13 cellular contexts compared by ENCODE assay signal in the genomic region with DNA sequence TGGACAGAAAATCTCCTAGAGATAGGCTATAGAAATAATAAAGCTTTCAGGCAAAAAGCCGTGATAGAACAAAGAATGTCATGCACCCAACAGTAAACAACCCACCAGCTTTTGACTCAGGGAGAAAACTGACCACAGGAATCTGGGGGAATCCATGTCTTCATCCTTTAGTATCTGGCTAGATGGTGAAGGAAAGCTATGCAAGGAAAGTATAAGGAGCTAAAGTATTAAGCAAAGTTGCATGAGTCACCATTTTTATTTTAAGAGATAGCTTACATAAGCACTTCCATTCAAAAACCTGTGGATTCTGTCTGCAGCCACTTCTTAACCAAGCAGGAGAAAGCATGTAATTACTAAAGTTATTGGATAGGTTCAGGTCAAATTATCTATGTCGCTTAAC.
DNase-seq lines count a peak whose midpoint lies in the region; FAIRE-seq and TF ChIP-seq lines count a peak whose summit lies in the region.
"Had no signal": no experiment of that assay in that cellular context is flagged by ENCODE, and none has a peak within 500 bp of the region (broad histone marks: within the 10 kb centered on the region; RNA-seq: fewer than 3 reads in every experiment).

No MANE protein-coding gene starts in this region.

- no peak overlapping the region for H4K5ac ChIP-seq in H9 (ENCODE audit: insufficient read length, low read depth, low read length)

- H3K9me3 ChIP-seq in AG04450 (ENCODE audit: control insufficient read depth, insufficient read depth, low read length) (no peaks in the 10 kb centered on the region), MG63 (no peaks in the 10 kb centered on the region), H9 (ENCODE audit: control insufficient read depth, low read depth, low read length) (no peaks in the 10 kb centered on the region)
- H3K9me3 ChIP-seq: mucosa of descending colon had no signal

- H2AFZ ChIP-seq in H9 (ENCODE audit: low read length) = no peak overlapping the region

- DNase-seq in AG04450 (ENCODE audit: low read depth, low spot score) (peak; percentile 30), MG63 (peak; percentile 40), brain microvascular endothelial cell (peak; percentile 47), kidney epithelial cell (ENCODE audit: low read depth) (peak; percentile 44), H54 (ENCODE audit: insufficient read length, low spot score) (no peak), HUDEP-2 (lab: John Stamatoyannopoulos, UW; ENCODE audit: unreplicated experiment in 76 of 76) (no peak), GM10248 (ENCODE audit: extremely low spot score) (no peak), H9 (no peak)
- DNase-seq: activated CD4-positive, alpha-beta T cell treated with anti-CD3 and anti-CD28 coated beads, Interleukin-2, amount 10 ng/mL, durations not matched to agents 24 days and 14 days; activated T-cell treated with anti-CD3 and anti-CD28 coated beads, Interleukin-2, amount 50 U/mL, for 48 hours; mucosa of descending colon; stimulated activated CD4-positive, alpha-beta T cell treated with anti-CD3 and anti-CD28 coated beads, Interleukin-15, amount 100 ng/mL, for 24 hours had no signal

- no peak for FAIRE-seq in H54 (lab: Jason Lieb, UNC)

- H2BK20ac ChIP-seq in H9 (ENCODE audit: low read depth, low read length, poor library complexity, severe bottlenecking) = no peak overlapping the region

- H3K36me3 Mint-ChIP-seq in H9 (ENCODE audit: insufficient read depth in 1 of 3, low read depth in 3 of 3) = no peaks in the 10 kb centered on the region

- H3K56ac ChIP-seq in H9 (ENCODE audit: insufficient read length, low read depth, low read length) = no peak overlapping the region

- no peak overlapping the region for H3K18ac ChIP-seq in H9 (ENCODE audit: insufficient read length, low read depth, low read length)

- H3K36me3 ChIP-seq in MG63 (no peaks in the 10 kb centered on the region), brain microvascular endothelial cell (replicated peaks) (no peaks in the 10 kb centered on the region), kidney epithelial cell (ENCODE audit: control insufficient read depth, insufficient read depth, low read length) (no peaks in the 10 kb centered on the region)

- no peak overlapping the region for H2BK120ac ChIP-seq in H9 (ENCODE audit: low read depth, low read length, poor library complexity, severe bottlenecking)

- in situ Hi-C loops in brain microvascular endothelial cell (cut with HindIII; ENCODE audit: low pct_ligation_motif_present, low sequenced_read_pairs) = no loop called here

- H2AK5ac ChIP-seq in H9 (ENCODE audit: insufficient read length, low read length) = no peak overlapping the region

- H2BK5ac ChIP-seq in H9 (ENCODE audit: insufficient read length, low read length) = no peak overlapping the region

- no peak overlapping the region for H4K91ac ChIP-seq in H9 (ENCODE audit: insufficient read length, low read depth, low read length)

- peaks cover 2% of the 10 kb centered on the region; the same call in 1 of the 2 replicates for H3K27me3 Mint-ChIP-seq in H9 (ENCODE audit: low read depth)
- H3K27me3 Mint-ChIP-seq: activated CD4-positive, alpha-beta T cell treated with anti-CD3 and anti-CD28 coated beads, Interleukin-2, amount 10 ng/mL, durations not matched to agents 24 days and 14 days had no signal

- no peak overlapping the region for H3K27ac Mint-ChIP-seq in H9
- H3K27ac Mint-ChIP-seq: activated CD4-positive, alpha-beta T cell treated with anti-CD3 and anti-CD28 coated beads, Interleukin-2, amount 10 ng/mL, durations not matched to agents 24 days and 14 days; T-helper 1 cell treated with Interleukin-12 subunit alpha and Interleukin-12 subunit beta and Interleukin-4 antibody, amounts not matched to agents 30 μg/mL and 1 μg/mL, for 36 hours had no signal

- POLR2A ChIA-PET in AG04450 (lab: Yijun Ruan, JAX) (no interaction called here), GM10248 (lab: Yijun Ruan, JAX) (no interaction called here)

- H3K4me3 ChIP-seq in AG04450 (ENCODE audit: low read depth, low read length) (no peak overlapping the region), MG63 (no peak overlapping the region), brain microvascular endothelial cell (ENCODE audit: low read depth, low read length) (no peak overlapping the region), kidney epithelial cell (ENCODE audit: low read depth, low read length) (no peak overlapping the region)
- H3K4me3 ChIP-seq: mucosa of descending colon had no signal

- no peak overlapping the region for H3K9ac ChIP-seq in H9 (ENCODE audit: extremely low read depth, insufficient read length, low read length)

- H3K4me1 ChIP-seq in H9 (ENCODE audit: insufficient read depth, low read length) = peaks cover 4% of the 10 kb centered on the region

- H3K79me1 ChIP-seq in H9 (ENCODE audit: insufficient read depth, low read depth, low read length, poor library complexity, severe bottlenecking) = no peaks in the 10 kb centered on the region

- no peak overlapping the region for H3K14ac ChIP-seq in H9 (ENCODE audit: insufficient read depth, low read length)

- H3K4me3 Mint-ChIP-seq in H9 = no peak overlapping the region
- H3K4me3 Mint-ChIP-seq: activated CD4-positive, alpha-beta T cell treated with anti-CD3 and anti-CD28 coated beads, Interleukin-2, amount 10 ng/mL, durations not matched to agents 24 days and 14 days; T-helper 1 cell treated with Interleukin-12 subunit alpha and Interleukin-12 subunit beta and Interleukin-4 antibody, amounts not matched to agents 30 μg/mL and 1 μg/mL, for 36 hours had no signal

- H3K4me1 Mint-ChIP-seq in H9 = peaks cover 17 to 27% of the 10 kb centered on the region in 2 experiments
- H3K4me1 Mint-ChIP-seq: activated CD4-positive, alpha-beta T cell treated with anti-CD3 and anti-CD28 coated beads, Interleukin-2, amount 10 ng/mL, durations not matched to agents 24 days and 14 days had no signal

- no peak overlapping the region for H2BK15ac ChIP-seq in H9 (ENCODE audit: low read depth, low read length)

- H4K20me1 ChIP-seq in H9 (ENCODE audit: control insufficient read depth, insufficient read depth, insufficient read length) = no peaks in the 10 kb centered on the region

- H4K8ac ChIP-seq in H9 (replicated peaks; ENCODE audit: insufficient read length, low read depth, low read length) = no peak overlapping the region

- H3K4ac ChIP-seq in H9 (ENCODE audit: low read depth, low read length) = no peak overlapping the region

- H3K27ac ChIP-seq in AG04450 (ENCODE audit: low read depth, low read length) (no peak overlapping the region), brain microvascular endothelial cell (no peak overlapping the region), H9 (ENCODE audit: insufficient read length, low read depth, low read length) (no peak overlapping the region)

- H3K4me2 ChIP-seq in H9 (ENCODE audit: insufficient read depth, insufficient read length, low read length) = no peak overlapping the region

- no peak overlapping the region for H3K23ac ChIP-seq in H9 (ENCODE audit: insufficient read length, low read depth, low read length)

- TF ChIP-seq POLR2A in H54 (IDR thresholded peaks at IDR 0.05; ENCODE audit: low read depth, low read length) = no peak

- H2BK12ac ChIP-seq in H9 (ENCODE audit: insufficient read length, low read depth, low read length) = no peak overlapping the region

- no peaks in the 10 kb centered on the region for H3K27me3 ChIP-seq in AG04450 (ENCODE audit: control insufficient read depth, insufficient read depth, low read length)
- no peaks in the 10 kb centered on the region for H3K27me3 ChIP-seq in MG63
- no peaks in the 10 kb centered on the region for H3K27me3 ChIP-seq in brain microvascular endothelial cell (replicated peaks)
- no peaks in the 10 kb centered on the region for H3K27me3 ChIP-seq in kidney epithelial cell (ENCODE audit: control insufficient read depth, insufficient read depth, low read length)
- no peaks in the 10 kb centered on the region for H3K27me3 ChIP-seq in H9 (ENCODE audit: insufficient read depth, low read length)

- no CpG with 5 or more reads among the region's 2 CpGs for WGBS in H9 (ENCODE audit: extremely low coverage, insufficient read length, low lambda C conversion rate)

- TF ChIP-seq CTCF in AG04450 (IDR thresholded peaks at IDR 0.05; ENCODE audit: low read depth, low read length) (no peak), brain microvascular endothelial cell (IDR thresholded peaks at IDR 0.05; ENCODE audit: low read depth, low read length, missing control alignments) (no peak), kidney epithelial cell (IDR thresholded peaks at IDR 0.05; ENCODE audit: insufficient read depth, low read length, poor library complexity, severe bottlenecking) (no peak), GM10248 (IDR thresholded peaks at IDR 0.05; ENCODE audit: control extremely low read depth, extremely low read depth, low read depth, missing control alignments) (no peak), H9 (conservative IDR thresholded peaks at IDR 0.05) (no peak)

- H3T11ph ChIP-seq in H9 (ENCODE audit: low read length) = no peak overlapping the region

- H3K9me3 Mint-ChIP-seq in H9 = no peaks in the 10 kb centered on the region
- H3K9me3 Mint-ChIP-seq: activated CD4-positive, alpha-beta T cell treated with anti-CD3 and anti-CD28 coated beads, Interleukin-2, amount 10 ng/mL, durations not matched to agents 24 days and 14 days; T-helper 1 cell treated with Interleukin-12 subunit alpha and Interleukin-12 subunit beta and Interleukin-4 antibody, amounts not matched to agents 30 μg/mL and 1 μg/mL, for 36 hours had no signal

- no peaks in the 10 kb centered on the region for H3K23me2 ChIP-seq in H9 (ENCODE audit: insufficient read length, low read depth, low read length, poor library complexity, severe bottlenecking)

- H3K79me2 ChIP-seq in H9 (ENCODE audit: insufficient read depth, low read length) = no peaks in the 10 kb centered on the region

- CTCF ChIA-PET in AG04450 (lab: Charles Lee) = no interaction called here
- CTCF ChIA-PET in GM10248 (lab: Yijun Ruan, JAX) = interaction anchor here (4.0 kb wide), 1 partner anchor 12 kb away, joined by 10 read pairs; no protein-coding TSS in a partner anchor

Comparison
In these comparisons a context has a peak if more than half of its experiments do, and no peak if none do; other contexts are left out.
1. DNase-seq: peak in AG04450 (single experiment), MG63 (single experiment), brain microvascular endothelial cell (single experiment) and kidney epithelial cell (single experiment); none in H54 (single experiment), HUDEP-2 (0 of 76), GM10248 (single experiment) and H9 (single experiment).